14 cellular contexts compared by ENCODE assay signal in genomic region chr2:160228141-160228963, GRCh38. TPM values are rescaled to one million over a fixed set of nuclear protein-coding genes. Genes with fewer than 3 reads are reported as not detected.
DNase-seq lines count a peak whose midpoint lies in the region; TF ChIP-seq lines count a peak whose summit lies in the region.
"Had no signal": no experiment of that assay in that cellular context is flagged by ENCODE, and none has a peak within 500 bp of the region (broad histone marks: within the 10 kb centered on the region; RNA-seq: fewer than 3 reads in every experiment).

No MANE protein-coding gene starts in this region.

- TF ChIP-seq CTCF in SK-N-SH (IDR thresholded peaks at IDR 0.05) (no peak), fibroblast of pulmonary artery (IDR thresholded peaks at IDR 0.05; ENCODE audit: low read length, missing control alignments) (no peak), right atrium auricular region (IDR thresholded peaks at IDR 0.05) (no peak), glutamatergic neuron (IDR thresholded peaks at IDR 0.05; ENCODE audit: partially characterized antibody, unreplicated experiment) (no peak)

- no peak overlapping the region for H3K18ac ChIP-seq in trophoblast cell (ENCODE audit: low read length)

- H3K9me3 Mint-ChIP-seq in glutamatergic neuron (ENCODE audit: unreplicated experiment): peaks cover 4% of the 10 kb centered on the region
- H3K9me3 Mint-ChIP-seq: CD8-positive, alpha-beta T cell had no signal

- H3K14ac ChIP-seq in trophoblast cell (ENCODE audit: low read length): peak overlapping the region; percentile 99

- no peaks in the 10 kb centered on the region for H3K9me2 ChIP-seq in SK-N-SH

- H3K27ac ChIP-seq in SK-N-SH (ENCODE audit: low read depth in 2 of 2, low read length in 1 of 2) (peak overlapping the region; percentile 96 to 98), trophoblast cell (ENCODE audit: low read depth, low read length) (peak overlapping the region; percentile 100), right atrium auricular region (no peak overlapping the region)
- H3K27ac ChIP-seq: WERI-Rb-1 had no signal

- H2AK5ac ChIP-seq in trophoblast cell (ENCODE audit: low read length): peak overlapping the region; percentile 99

- H3K79me1 ChIP-seq in trophoblast cell (ENCODE audit: low read length): peaks cover 62% of the 10 kb centered on the region

- H2BK120ac ChIP-seq in trophoblast cell (ENCODE audit: insufficient read depth, low read length, poor library complexity): peak overlapping the region; percentile 100

- no peaks in the 10 kb centered on the region for H3K9me3 ChIP-seq in SK-N-SH
- no peaks in the 10 kb centered on the region for H3K9me3 ChIP-seq in trophoblast cell (ENCODE audit: insufficient read depth, low read depth, low read length)
- H3K9me3 ChIP-seq in right atrium auricular region: no peaks in the 10 kb centered on the region

- peaks cover 2% of the 10 kb centered on the region for H3K27me3 Mint-ChIP-seq in glutamatergic neuron (ENCODE audit: unreplicated experiment)

- H3F3A ChIP-seq in SK-N-SH (replicated peaks; ENCODE audit: insufficient read depth): peaks cover 59% of the 10 kb centered on the region

- peaks cover 36 to 63% of the 10 kb centered on the region in 2 experiments for H3K4me1 ChIP-seq in SK-N-SH (ENCODE audit: control insufficient read depth in 1 of 2, insufficient read depth in 2 of 2, low read depth in 1 of 2, low read length in 1 of 2)
- peaks cover 26 to 36% of the 10 kb centered on the region in 2 experiments for H3K4me1 ChIP-seq in trophoblast cell (ENCODE audit: control insufficient read depth in 1 of 2, insufficient read depth in 2 of 2, low read length in 2 of 2)
- H3K4me1 ChIP-seq in right atrium auricular region: peaks cover 0 to 25% of the 10 kb centered on the region in 2 donors

- peak overlapping the region; percentile 100 for H4K91ac ChIP-seq in trophoblast cell (ENCODE audit: low read depth, low read length)

- no peaks in the 10 kb centered on the region for H3K36me3 ChIP-seq in SK-N-SH (replicated peaks in 1 of 2; ENCODE audit: control insufficient read depth in 1 of 2, insufficient read depth in 2 of 2, low read length in 1 of 2)
- no peaks in the 10 kb centered on the region for H3K36me3 ChIP-seq in trophoblast cell (ENCODE audit: control insufficient read depth in 1 of 2, insufficient read depth in 2 of 2, low read length in 2 of 2)
- no peaks in the 10 kb centered on the region for H3K36me3 ChIP-seq in right atrium auricular region
- H3K36me3 ChIP-seq: WERI-Rb-1 had no signal

- no peaks in the 10 kb centered on the region for H3K27me3 ChIP-seq in SK-N-SH (ENCODE audit: insufficient read depth)
- no peaks in the 10 kb centered on the region for H3K27me3 ChIP-seq in trophoblast cell (ENCODE audit: insufficient read depth, low read length)
- no peaks in the 10 kb centered on the region for H3K27me3 ChIP-seq in right atrium auricular region

- H3K27ac Mint-ChIP-seq in glutamatergic neuron (ENCODE audit: unreplicated experiment): no peak overlapping the region
- H3K27ac Mint-ChIP-seq: CD8-positive, alpha-beta T cell had no signal

- DNase-seq in EH (ENCODE audit: low read depth) (peak; percentile 89), SK-N-SH (no peak), fibroblast of pulmonary artery (ENCODE audit: low read depth) (peak; percentile 83), trophoblast cell (peak in 1 of 2 donors; percentile 62), right atrium auricular region (ENCODE audit: low spot score) (no peak), glutamatergic neuron (no peak), NCI-H510A treated with DMSO at 0.1 percent for 48 hours (lab: John Stamatoyannopoulos, UW) (no peak)
- no peak for DNase-seq in activated CD8-positive, alpha-beta memory T cell treated with anti-CD3 and anti-CD28 coated beads, Interleukin-2, amount 50 U/mL, for 48 hours
- DNase-seq: activated naive CD4-positive, alpha-beta T cell; CD8-positive, alpha-beta T cell; NCI-H1092 treated with DMSO at 0.1 percent for 48 hours; stimulated activated CD4-positive, alpha-beta T cell treated with anti-CD3 and anti-CD28 coated beads, Interleukin-4, amount 100 ng/mL, for 1 hour; WERI-Rb-1 had no signal

- peaks cover 4% of the 10 kb centered on the region for H3K36me3 Mint-ChIP-seq in glutamatergic neuron (ENCODE audit: unreplicated experiment)
- H3K36me3 Mint-ChIP-seq: CD8-positive, alpha-beta T cell had no signal

- POLR2A ChIA-PET in SK-N-SH (lab: Yijun Ruan, JAX): no interaction called here

- no peak overlapping the region for H3K23ac ChIP-seq in trophoblast cell (ENCODE audit: low read length)

- H3K4me3 ChIP-seq in SK-N-SH (ENCODE audit: low read depth in 2 of 2, low read length in 1 of 2) (no peak overlapping the region), fibroblast of pulmonary artery (replicated peaks; ENCODE audit: low read depth, low read length) (no peak overlapping the region), trophoblast cell (ENCODE audit: low read depth, low read length) (no peak overlapping the region), right atrium auricular region (no peak overlapping the region)

- no peak overlapping the region for H4K12ac ChIP-seq in trophoblast cell (ENCODE audit: low read depth, low read length)

- H2BK12ac ChIP-seq in trophoblast cell (ENCODE audit: low read length): no peak overlapping the region

- H3K4ac ChIP-seq in trophoblast cell (ENCODE audit: low read depth, low read length): peak overlapping the region; percentile 66

- WGBS in SK-N-SH (ENCODE audit: low lambda C conversion rate): 14% methylated on average over 5 of the region's 5 CpGs
- WGBS in trophoblast cell (ENCODE audit: extremely low coverage, insufficient coverage, insufficient read length): no CpG with 5 or more reads among the region's 5 CpGs

- no peaks in the 10 kb centered on the region for H4K20me1 ChIP-seq in SK-N-SH (ENCODE audit: insufficient read depth)

- H3K79me2 ChIP-seq in SK-N-SH (ENCODE audit: insufficient read depth) (no peaks in the 10 kb centered on the region), trophoblast cell (ENCODE audit: control insufficient read depth, insufficient read depth, low read length, poor library complexity) (peaks cover 13% of the 10 kb centered on the region)

- H3K4me3 Mint-ChIP-seq in glutamatergic neuron (ENCODE audit: unreplicated experiment): no peak overlapping the region
- H3K4me3 Mint-ChIP-seq: CD8-positive, alpha-beta T cell had no signal

- H3K4me2 ChIP-seq in SK-N-SH (peak overlapping the region; percentile 43; the same call in 1 of the 2 replicates), trophoblast cell (ENCODE audit: low read length) (peak overlapping the region; percentile 50)

- peak; percentile 57 to 95 for TF ChIP-seq EP300 in SK-N-SH (IDR thresholded peaks at IDR 0.05; ENCODE audit: borderline replicate concordance in 1 of 2, low read depth in 1 of 2, low read length in 1 of 2)

- H3K4me1 Mint-ChIP-seq in glutamatergic neuron (ENCODE audit: low read depth, unreplicated experiment): peaks cover 3% of the 10 kb centered on the region

- H2AFZ ChIP-seq in SK-N-SH (ENCODE audit: low read depth) (no peak overlapping the region), trophoblast cell (ENCODE audit: insufficient read depth, low read length, poor library complexity) (no peak overlapping the region)

- H3K9ac ChIP-seq in SK-N-SH (peak overlapping the region; percentile 63; the same call in 1 of the 2 replicates), trophoblast cell (ENCODE audit: low read length) (no peak overlapping the region)

- TF ChIP-seq RAD21 in SK-N-SH (IDR thresholded peaks at IDR 0.05; ENCODE audit: low read length): no peak

- peak overlapping the region; percentile 94 for H4K8ac ChIP-seq in trophoblast cell (ENCODE audit: low read depth, low read length)

- CTCF ChIA-PET in SK-N-SH (lab: Yijun Ruan, JAX): interaction anchor here (1.1 to 2.2 kb wide), 4 partner anchors 10 to 778 kb away, joined by 3 to 10 read pairs (median 5); no protein-coding TSS in a partner anchor

- H2BK5ac ChIP-seq in trophoblast cell (ENCODE audit: low read depth, low read length, poor library complexity): peak overlapping the region; percentile 100

TF ChIP-seq in SK-N-SH, 30 proteins besides CTCF, POLR2A, EP300 and RAD21 (continues in another document):
- TF ChIP-seq GABPA (IDR thresholded peaks at IDR 0.05; ENCODE audit: low read depth): 0 out of 2 replicates have a peak, but pooled peaks have one; percentile 26
- TF ChIP-seq ZBTB33 (IDR thresholded peaks at IDR 0.05; ENCODE audit: borderline replicate concordance, low read depth): 0 out of 2 replicates have a peak, but pooled peaks have one; percentile 70
- peak; percentile 98 for TF ChIP-seq TCF12 (IDR thresholded peaks at IDR 0.05)
- TF ChIP-seq MXI1 (IDR thresholded peaks at IDR 0.05; ENCODE audit: low read depth, low read length): no peak
- TF ChIP-seq IRF3 (IDR thresholded peaks at IDR 0.05; ENCODE audit: low read depth, low read length): no peak
- TF ChIP-seq EZH2phosphoT487 (IDR thresholded peaks at IDR 0.05; ENCODE audit: borderline replicate concordance, low read depth): no peak
- TF ChIP-seq JUND (IDR thresholded peaks at IDR 0.05): peak; percentile 84

RNA-seq across cellular contexts. Expression of gene ITGB6, which starts 28.3 kb away (rescaled TPM):
- 0.10 and 0.13 TPM in 2 replicates for polyA plus RNA-seq in SK-N-SH (2012; rRNA removed)
- 0.13 and 0.15 TPM in 2 replicates for polyA plus RNA-seq in SK-N-SH (2012; cell fraction: cytosol; rRNA removed)
- 0.26 TPM in 2 replicates for polyA plus RNA-seq in SK-N-SH (2012; cell fraction: nucleus; rRNA removed)
- polyA plus RNA-seq in trophoblast cell (2013): 100 and 101 TPM in 2 replicates
- total RNA-seq in right atrium auricular region: under 1 TPM; 0.20 to 0.30 TPM
- not detected for total RNA-seq in glutamatergic neuron (ENCODE audit: unreplicated experiment)
- total RNA-seq: CD8-positive, alpha-beta T cell; mononuclear cell had no signal

Comparison
In these comparisons a context has a peak if more than half of its experiments do, and no peak if none do; other contexts are left out.
1. DNase-seq: peak in EH (single experiment) and fibroblast of pulmonary artery (single experiment); none in SK-N-SH (single experiment), right atrium auricular region (single experiment), activated CD8-positive, alpha-beta memory T cell treated with anti-CD3 and anti-CD28 coated beads, Interleukin-2, amount 50 U/mL, for 48 hours (single experiment), glutamatergic neuron (single experiment) and NCI-H510A treated with DMSO at 0.1 percent for 48 hours (single experiment).
2. H3K27ac ChIP-seq: peak in SK-N-SH (2 of 2) and trophoblast cell (single experiment); none in right atrium auricular region (0 of 2).